ENCODE assay signal across 8 cellular contexts in genomic region chr5:154477382-154478223, GRCh38.
DNase-seq lines count a peak whose midpoint lies in the region; ATAC-seq and FAIRE-seq lines count a peak whose summit lies in the region.

No MANE protein-coding gene starts in this region.

- H3K4me1 ChIP-seq in adipocyte (ENCODE audit: control insufficient read depth, insufficient read depth, low read length): no peaks in the 10 kb centered on the region
- H3K4me1 ChIP-seq in iPS-20b (ENCODE audit: insufficient read depth, low read length): peaks cover 18% of the 10 kb centered on the region

- H3K27me3 Mint-ChIP-seq in stimulated activated naive CD8-positive, alpha-beta T cell treated with anti-CD3 and anti-CD28 coated beads, Interleukin-15, amount 100 ng/mL, for 72 hours: peaks cover 96% of the 10 kb centered on the region

- no peaks in the 10 kb centered on the region for H3K36me3 ChIP-seq in adipocyte (ENCODE audit: control insufficient read depth, insufficient read depth, low read length, severe bottlenecking)
- H3K36me3 ChIP-seq in iPS-20b (ENCODE audit: insufficient read depth, low read depth, low read length): no peaks in the 10 kb centered on the region

- ATAC-seq in stimulated activated naive CD8-positive, alpha-beta T cell treated with anti-CD3 and anti-CD28 coated beads, Interleukin-15, amount 100 ng/mL, for 72 hours: no peak
- no peak for ATAC-seq in HG03196 (IDR thresholded peaks at IDR 0.05; ENCODE audit: unreplicated experiment)
- no peak for ATAC-seq in GM21737 (IDR thresholded peaks at IDR 0.05; ENCODE audit: unreplicated experiment)

- H3K9me3 Mint-ChIP-seq in stimulated activated naive CD8-positive, alpha-beta T cell treated with anti-CD3 and anti-CD28 coated beads, Interleukin-15, amount 100 ng/mL, for 72 hours: no peaks in the 10 kb centered on the region

- H3K4me3 ChIP-seq in adipocyte (ENCODE audit: low read length): peak overlapping the region; percentile 34
- H3K4me3 ChIP-seq in iPS-20b (ENCODE audit: low read length): peak overlapping the region; percentile 51

- H3K27ac Mint-ChIP-seq in stimulated activated naive CD8-positive, alpha-beta T cell treated with anti-CD3 and anti-CD28 coated beads, Interleukin-15, amount 100 ng/mL, for 72 hours: no peak overlapping the region

- H3K4me3 Mint-ChIP-seq in stimulated activated naive CD8-positive, alpha-beta T cell treated with anti-CD3 and anti-CD28 coated beads, Interleukin-15, amount 100 ng/mL, for 72 hours: peak overlapping the region; percentile 9 to 40

- DNase-seq in DMS53 (lab: John Stamatoyannopoulos, UW) (peak; percentile 80), DMS53 treated with DMSO at 0.1 percent for 48 hours (lab: John Stamatoyannopoulos, UW; ENCODE audit: unreplicated experiment) (no peak), adipocyte (ENCODE audit: low read depth) (peak; percentile 27), RCC 7860 (ENCODE audit: low spot score) (no peak)
- no peak for DNase-seq in stimulated activated naive CD8-positive, alpha-beta T cell treated with anti-CD3 and anti-CD28 coated beads, Interleukin-15, amount 100 ng/mL, for 72 hours

- FAIRE-seq in RCC 7860 (lab: Jason Lieb, UNC): no peak

- no peak overlapping the region for H3K27ac ChIP-seq in iPS-20b (ENCODE audit: low read length)

- peaks cover 84% of the 10 kb centered on the region for H3K4me1 Mint-ChIP-seq in stimulated activated naive CD8-positive, alpha-beta T cell treated with anti-CD3 and anti-CD28 coated beads, Interleukin-15, amount 100 ng/mL, for 72 hours

- no peak overlapping the region for H3K9ac ChIP-seq in adipocyte (ENCODE audit: low read length)
- H3K9ac ChIP-seq in iPS-20b (ENCODE audit: low read depth, low read length): no peak overlapping the region

- peaks cover 89% of the 10 kb centered on the region for H3K27me3 ChIP-seq in adipocyte (replicated peaks; ENCODE audit: control insufficient read depth, insufficient read depth, low read length)
- peaks cover 100% of the 10 kb centered on the region for H3K27me3 ChIP-seq in iPS-20b (ENCODE audit: insufficient read depth, low read length)

- H3K9me3 ChIP-seq in adipocyte (ENCODE audit: control insufficient read depth, low read length): peaks cover 9% of the 10 kb centered on the region
- no peaks in the 10 kb centered on the region for H3K9me3 ChIP-seq in iPS-20b (ENCODE audit: insufficient read depth, low read depth, low read length)

Comparison
In these comparisons a context has a peak if more than half of its experiments do, and no peak if none do; other contexts are left out.
1. DNase-seq: peak in DMS53 (single experiment) and adipocyte (single experiment); none in DMS53 treated with DMSO at 0.1 percent for 48 hours (single experiment), stimulated activated naive CD8-positive, alpha-beta T cell treated with anti-CD3 and anti-CD28 coated beads, Interleukin-15, amount 100 ng/mL, for 72 hours (0 of 2) and RCC 7860 (single experiment).